Comparison of ENCODE assay signal across 8 cellular contexts in genomic region chr4:176001171-176002006, GRCh38.
DNase-seq lines count a peak whose midpoint lies in the region; ATAC-seq and TF ChIP-seq lines count a peak whose summit lies in the region.

No MANE protein-coding gene starts in this region.

- in situ Hi-C loops in HAP-1 (cut with MboI; ENCODE audit: low sequenced_read_pairs): no loop called here

- H3K4me3 ChIP-seq in HAP-1 (peak overlapping the region; percentile 45), iPS DF 6.9 (ENCODE audit: low read length) (peak overlapping the region; percentile 44; the same call in 1 of the 2 replicates)

- H3K36me3 ChIP-seq in HAP-1 (replicated peaks) (no peaks in the 10 kb centered on the region), iPS DF 6.9 (ENCODE audit: control insufficient read depth, insufficient read depth, low read length) (no peaks in the 10 kb centered on the region)

- no CpG with 5 or more reads among the region's 41 CpGs for WGBS in iPS DF 6.9 (ENCODE audit: insufficient coverage, insufficient read length)

- H3K27me3 ChIP-seq in HAP-1 (ENCODE audit: low read depth) (no peaks in the 10 kb centered on the region), iPS DF 6.9 (ENCODE audit: control insufficient read depth, insufficient read depth, low read length) (no peaks in the 10 kb centered on the region; the same call in 1 of the 2 replicates)

- H3K9me3 ChIP-seq in HAP-1: no peaks in the 10 kb centered on the region
- no peaks in the 10 kb centered on the region for H3K9me3 ChIP-seq in iPS DF 6.9 (ENCODE audit: control insufficient read depth, insufficient read depth, low read length)

- H3K4me1 ChIP-seq in HAP-1: peaks cover 47% of the 10 kb centered on the region
- H3K4me1 ChIP-seq in iPS DF 6.9 (ENCODE audit: control insufficient read depth, insufficient read depth, low read length): no peaks in the 10 kb centered on the region; the same call in 1 of the 2 replicates

- no peak for TF ChIP-seq CTCF in 22Rv1 (IDR thresholded peaks at IDR 0.05)

- DNase-seq in HAP-1 (ENCODE audit: low spot score in 2 of 2) (peak; percentile 98), anterior cingulate cortex (lab: John Stamatoyannopoulos, UW) (peak in 57 of 58 donors; percentile 13 to 93 (median 70)), iPS DF 6.9 (ENCODE audit: low read depth, low spot score) (peak; percentile 55), retina (peak; percentile 93)

- ATAC-seq in GM18861 (IDR thresholded peaks at IDR 0.05; ENCODE audit: unreplicated experiment) (no peak), HG03175 (IDR thresholded peaks at IDR 0.05; ENCODE audit: unreplicated experiment) (no peak), HG02870 (IDR thresholded peaks at IDR 0.05; ENCODE audit: unreplicated experiment) (no peak)

- H3K27ac ChIP-seq in 22Rv1 (peak overlapping the region; percentile 72), iPS DF 6.9 (ENCODE audit: low read length) (no peak overlapping the region)
